Comparison of ENCODE assay signal across 8 cellular contexts in genomic region chr1:32066489-32066873, GRCh38. TPM values are rescaled to one million over a fixed set of nuclear protein-coding genes. Genes with fewer than 3 reads are reported as not detected.
DNase-seq lines count a peak whose midpoint lies in the region; ATAC-seq and TF ChIP-seq lines count a peak whose summit lies in the region.

No MANE protein-coding gene starts in this region.

- peaks cover 6% of the 10 kb centered on the region for H3K36me3 Mint-ChIP-seq in activated B cell treated with CpG ODN at 0.5 μM for 24 hours (ENCODE audit: low read depth)

- no peak overlapping the region for H3K4me3 ChIP-seq in spleen

- CTCF ChIA-PET in activated B cell treated with CpG ODN at 0.5 μM for 24 hours (lab: Charles Lee) = interaction anchor here (1.3 kb wide), 1 partner anchor 103 kb away, joined by 3 read pairs; no protein-coding TSS in a partner anchor

- H3K27ac ChIP-seq in spleen = peak overlapping the region in 7 of 8 donors; percentile 42 to 75 (median 61)

- peaks cover 9% of the 10 kb centered on the region for H3K4me1 Mint-ChIP-seq in activated B cell treated with CpG ODN at 0.5 μM for 24 hours

- ATAC-seq in activated B cell treated with CpG ODN at 0.5 μM for 24 hours (ENCODE audit: low read depth) = peak; percentile 58
- ATAC-seq in left ventricle myocardium superior = peak; percentile 55
- ATAC-seq in HG02642 (IDR thresholded peaks at IDR 0.05; ENCODE audit: poor library complexity, unreplicated experiment) = no peak
- no peak for ATAC-seq in GM18907 (IDR thresholded peaks at IDR 0.05; ENCODE audit: unreplicated experiment)

- no peaks in the 10 kb centered on the region for H3K27me3 ChIP-seq in spleen (replicated peaks in 1 of 7)

- no peak for TF ChIP-seq CTCF in activated B cell treated with CpG ODN at 0.5 μM for 24 hours (IDR thresholded peaks at IDR 0.05)
- no peak for TF ChIP-seq CTCF in spleen (IDR thresholded peaks at IDR 0.05 in 8 of 11, conservative IDR thresholded peaks at IDR 0.05 in 3 of 11)

- H3K4me1 ChIP-seq in spleen = peaks cover 4 to 54% (median 20%) of the 10 kb centered on the region in 6 donors

- H3K36me3 ChIP-seq in spleen = peaks cover 0 to 13% (median 0%) of the 10 kb centered on the region in 6 donors

- TF ChIP-seq POLR2A in spleen (IDR thresholded peaks at IDR 0.05) = no peak

- H3K27me3 Mint-ChIP-seq in activated B cell treated with CpG ODN at 0.5 μM for 24 hours = no peaks in the 10 kb centered on the region

- H3K9me3 Mint-ChIP-seq in activated B cell treated with CpG ODN at 0.5 μM for 24 hours = no peaks in the 10 kb centered on the region

- 0 to 2% (median 0%) methylated on average over 4 of the region's 4 CpGs for WGBS in spleen, 5 donors

- intact Hi-C loops in activated B cell treated with CpG ODN at 0.5 μM for 24 hours (cut with micrococcal nuclease) (no loop called here), left ventricle myocardium superior (cut with micrococcal nuclease) (no loop called here), spleen (cut with DNase I; ENCODE audit: low total_unique reads) (loop anchor here (10.0 kb wide), 1 partner anchor 52 kb away; the partner anchor contains the start of gene KHDRBS1)

- peak overlapping the region; percentile 18 for H3K27ac Mint-ChIP-seq in activated B cell treated with CpG ODN at 0.5 μM for 24 hours

- H3K9me3 ChIP-seq in spleen = no peaks in the 10 kb centered on the region

- DNase-seq in DMS 273 (lab: John Stamatoyannopoulos, UW; ENCODE audit: unreplicated experiment) (peak; percentile 80), LoVo (ENCODE audit: low spot score) (peak; percentile 75), activated B cell treated with CpG ODN at 0.5 μM for 24 hours (no peak), left ventricle myocardium superior (no peak), spleen (no peak)
- DNase-seq in effector CD4-positive, alpha-beta T cell = no peak

- no peak overlapping the region for H3K4me3 Mint-ChIP-seq in activated B cell treated with CpG ODN at 0.5 μM for 24 hours

- POLR2A ChIA-PET in activated B cell treated with CpG ODN at 0.5 μM for 24 hours (lab: Charles Lee) = interaction anchor here (0.6 to 1.0 kb wide), 6 partner anchors 14 to 496 kb away, joined by 3 to 6 read pairs (median 5); no protein-coding TSS in a partner anchor

RNA-seq across cellular contexts. Expression of gene TMEM39B, which starts 6.3 kb away (rescaled TPM):
- total RNA-seq in activated B cell treated with CpG ODN at 0.5 μM for 24 hours (23.1 and 23.8 TPM in 2 replicates), left ventricle myocardium superior (5.6 TPM), spleen (10 to 100 TPM in 5 of 7 donors, 1 to 10 TPM in 2; 6.4 to 18.6 (median 16.0) TPM)
- 10 to 100 TPM; 10.5 to 12.0 (median 11.9) TPM for polyA plus RNA-seq in spleen

RNA-seq across cellular contexts. Expression of gene KPNA6, which starts 41.4 kb away (rescaled TPM):
- total RNA-seq in activated B cell treated with CpG ODN at 0.5 μM for 24 hours = 58.7 and 60.3 TPM in 2 replicates
- total RNA-seq in left ventricle myocardium superior = 78.6 TPM
- total RNA-seq in spleen = 10 to 100 TPM; 37.0 to 57.1 (median 50.2) TPM
- 1 to 10 TPM; 3.5 to 6.7 (median 4.0) TPM for polyA plus RNA-seq in spleen

RNA-seq across cellular contexts. Expression of gene KHDRBS1, which starts 52.8 kb away (rescaled TPM):
- total RNA-seq in activated B cell treated with CpG ODN at 0.5 μM for 24 hours = 146 and 152 TPM in 2 replicates
- total RNA-seq in left ventricle myocardium superior = 61.7 TPM
- total RNA-seq in spleen = 100 to 1,000 TPM in 3 of 7 donors, 10 to 100 TPM in 4; 69.9 to 109 (median 97.9) TPM
- 10 to 100 TPM; 63.8 to 80.6 (median 74.5) TPM for polyA plus RNA-seq in spleen

Comparison
In these comparisons a context has a peak if more than half of its experiments do, and no peak if none do; other contexts are left out.
1. DNase-seq: peak in DMS 273 (single experiment) and LoVo (single experiment); none in activated B cell treated with CpG ODN at 0.5 μM for 24 hours (single experiment), left ventricle myocardium superior (single experiment), spleen (single experiment) and effector CD4-positive, alpha-beta T cell (single experiment).
2. ATAC-seq: peak in activated B cell treated with CpG ODN at 0.5 μM for 24 hours (single experiment) and left ventricle myocardium superior (single experiment); none in HG02642 (single experiment) and GM18907 (single experiment).